ENCODE assay signal across 25 cellular contexts in genomic region chr10:25748509-25748908, GRCh38.
DNase-seq lines count a peak whose midpoint lies in the region; ATAC-seq, FAIRE-seq and TF ChIP-seq lines count a peak whose summit lies in the region.
"Had no signal": no experiment of that assay in that cellular context is flagged by ENCODE, and none has a peak within 500 bp of the region (broad histone marks: within the 10 kb centered on the region; RNA-seq: fewer than 3 reads in every experiment).

No MANE protein-coding gene starts in this region.

- ATAC-seq in GM21423 (IDR thresholded peaks at IDR 0.05; ENCODE audit: unreplicated experiment) (no peak), HG03280 (IDR thresholded peaks at IDR 0.05; ENCODE audit: unreplicated experiment) (no peak)
- ATAC-seq: GM12878 had no signal

- H2BK5ac ChIP-seq in H1 (ENCODE audit: low read depth, low read length) = no peak overlapping the region

- TF ChIP-seq RAD21 in H1 (IDR thresholded peaks at IDR 0.05 in 1 of 2, conservative IDR thresholded peaks at IDR 0.05 in 1 of 2; ENCODE audit: low read depth in 2 of 2, low read length in 2 of 2) = no peak

- POLR2A ChIA-PET in H1 (lab: Charles Lee; ENCODE audit: partially characterized antibody) = no interaction called here

- TF ChIP-seq EP300 in H1 (IDR thresholded peaks at IDR 0.05; ENCODE audit: borderline replicate concordance in 1 of 2, low read depth in 2 of 2, low read length in 2 of 2) = no peak

- no peak overlapping the region for H2AK5ac ChIP-seq in H1 (ENCODE audit: low read depth, low read length)

- no peak overlapping the region for H4K91ac ChIP-seq in H1 (replicated peaks; ENCODE audit: insufficient read length, low read length)

- no peak overlapping the region for H2BK15ac ChIP-seq in H1 (ENCODE audit: low read length)

- no peak overlapping the region for H3K14ac ChIP-seq in H1 (ENCODE audit: insufficient read length)

- no peak overlapping the region for H2BK12ac ChIP-seq in H1 (ENCODE audit: low read depth, low read length)

- H3K27ac ChIP-seq in H1 (ENCODE audit: low read depth, low read length) = no peak overlapping the region
- H3K27ac ChIP-seq: BLaER1 had no signal

- no peak overlapping the region for H3K4me3 ChIP-seq in H1 (ENCODE audit: extremely low read depth in 1 of 4, insufficient read depth in 2 of 4, low read depth in 3 of 4, low read length in 4 of 4)
- H3K4me3 ChIP-seq: BLaER1, GM12878 had no signal

- no peaks in the 10 kb centered on the region for H3K23me2 ChIP-seq in H1 (ENCODE audit: low read depth, low read length)

- H3K27me3 ChIP-seq in H1 (replicated peaks in 1 of 4; ENCODE audit: control insufficient read depth in 3 of 4, extremely low read depth in 1 of 4, insufficient read depth in 3 of 4, low read length in 3 of 4) = no peaks in the 10 kb centered on the region
- H3K27me3 ChIP-seq: BE2C, BLaER1 had no signal

- H3K9ac ChIP-seq in H1 (replicated peaks in 1 of 4; ENCODE audit: extremely low read depth in 1 of 4, low read depth in 3 of 4, low read length in 3 of 4) = no peak overlapping the region
- H3K9ac ChIP-seq: BLaER1 had no signal

- H3K9me3 ChIP-seq in H1 (ENCODE audit: insufficient read depth in 2 of 2, low read depth in 1 of 2, low read length in 1 of 2) = no peaks in the 10 kb centered on the region
- H3K9me3 ChIP-seq: BE2C, BLaER1 had no signal

- H3K4me2 ChIP-seq in H1 (ENCODE audit: insufficient read depth in 1 of 2, low read depth in 2 of 2, low read length in 2 of 2) = no peak overlapping the region
- H3K4me2 ChIP-seq: BLaER1 had no signal

- H3K79me2 ChIP-seq in H1 (ENCODE audit: control insufficient read depth in 1 of 2, insufficient read depth in 2 of 2, low read length in 2 of 2) = no peaks in the 10 kb centered on the region

- WGBS in H1 (ENCODE audit: extremely low coverage in 1 of 2, insufficient coverage in 1 of 2, insufficient read length in 1 of 2, insufficient replicate concordance in 2 of 2, low coverage in 1 of 2, low lambda C conversion rate in 2 of 2, missing lambda C conversion rate in 1 of 2), 2 experiments = 93% methylated on average over 4 of the region's 4 CpGs; no CpG with 5 or more reads in 1 of the 2 experiments

- peak overlapping the region; percentile 14 for H2BK120ac ChIP-seq in H1 (replicated peaks; ENCODE audit: low read depth, low read length)

- no peak for TF ChIP-seq CTCF in H1 (IDR thresholded peaks at IDR 0.05; ENCODE audit: control extremely low read depth in 1 of 3, insufficient read depth in 1 of 3, low read depth in 1 of 3, low read length in 3 of 3)

- TF ChIP-seq POLR2A in H1 (IDR thresholded peaks at IDR 0.05; ENCODE audit: control extremely low read depth in 1 of 2, low read depth in 2 of 2, low read length in 2 of 2) = no peak

- H4K20me1 ChIP-seq in H1 (replicated peaks in 1 of 2; ENCODE audit: control insufficient read depth in 1 of 2, insufficient read depth in 2 of 2, low read length in 2 of 2) = no peaks in the 10 kb centered on the region
- H4K20me1 ChIP-seq: BLaER1 had no signal

- H2BK20ac ChIP-seq in H1 (ENCODE audit: low read length) = no peak overlapping the region

- no peak overlapping the region for H4K8ac ChIP-seq in H1 (ENCODE audit: extremely low read depth, insufficient read depth, low read length)

- no peak for DNase-seq in H1 (ENCODE audit: low read depth in 1 of 2, low spot score in 2 of 2)
- DNase-seq in kidney tubule cell (ENCODE audit: low spot score) = peak; percentile 20
- no peak for DNase-seq in NCI-H69 (lab: John Stamatoyannopoulos, UW)
- DNase-seq: 8988T; ACHN; BE2C; C1 segment of cervical spinal cord; CD4-positive, alpha-beta memory T cell; CD4-positive, CD25-positive, alpha-beta regulatory T cell; CD8-positive, alpha-beta memory T cell; COR-L47; DMS 273 treated with DMSO at 0.1 percent for 48 hours; DMS153; DMS53; DMS79; DND-41; EL; GDM1 had no signal

- no peak overlapping the region for H3K23ac ChIP-seq in H1 (ENCODE audit: insufficient read length)

- peaks cover 0 to 3% (median 0%) of the 10 kb centered on the region in 4 experiments; a peak in 2 of 7 replicates for H3K4me1 ChIP-seq in H1 (replicated peaks in 1 of 4; ENCODE audit: control insufficient read depth in 3 of 4, insufficient read depth in 4 of 4, low read length in 3 of 4)
- H3K4me1 ChIP-seq: BE2C, BLaER1 had no signal

- no peaks in the 10 kb centered on the region for H3K36me3 ChIP-seq in H1 (ENCODE audit: control insufficient read depth in 2 of 4, insufficient read depth in 4 of 4, low read length in 3 of 4)
- H3K36me3 ChIP-seq: BE2C, BLaER1 had no signal

- CTCF ChIA-PET in H1 (lab: Charles Lee; ENCODE audit: partially characterized antibody) = interaction anchor here (0.7 to 4.2 kb wide), 10 partner anchors 9 to 521 kb away, joined by 3 to 18 read pairs (median 4); no protein-coding TSS in a partner anchor

- no peak overlapping the region for H3K4ac ChIP-seq in H1 (replicated peaks; ENCODE audit: insufficient read length, low read depth, low read length)

- no peak overlapping the region for H3K18ac ChIP-seq in H1 (ENCODE audit: extremely low read depth, low read length)

- no peak for FAIRE-seq in H1 (lab: Jason Lieb, UNC)
- FAIRE-seq: A204.1, GM12878, GM12892, GM18507 had no signal

- no peak overlapping the region for H2AFZ ChIP-seq in H1 (ENCODE audit: low read length)

- no peak overlapping the region for H3K56ac ChIP-seq in H1 (replicated peaks; ENCODE audit: insufficient read length, low read depth, low read length)

- no peaks in the 10 kb centered on the region for H3K79me1 ChIP-seq in H1 (ENCODE audit: low read depth, low read length)

- no peak overlapping the region for H4K5ac ChIP-seq in H1 (ENCODE audit: insufficient read length, low read depth, low read length)

TF ChIP-seq in H1, 55 proteins besides CTCF, POLR2A, EP300 and RAD21:
- no peak for TF ChIP-seq CBX5 (IDR thresholded peaks at IDR 0.05; ENCODE audit: low read depth, low read length)
